ENCODE assay signal across 8 cellular contexts in genomic region chr5:62256161-62257017, GRCh38. TPM values are rescaled to one million over a fixed set of nuclear protein-coding genes. Genes with fewer than 3 reads are reported as not detected.
DNase-seq lines count a peak whose midpoint lies in the region; ATAC-seq lines count a peak whose summit lies in the region.

No MANE protein-coding gene starts in this region.

- peak overlapping the region; percentile 67 for H3K4me3 Mint-ChIP-seq in activated T-cell treated with anti-CD3 and anti-CD28 coated beads, Interleukin-2, amount 50 U/mL, for 4 hours

- H3K4me1 Mint-ChIP-seq in activated T-cell treated with anti-CD3 and anti-CD28 coated beads, Interleukin-2, amount 50 U/mL, for 4 hours (ENCODE audit: low read depth) = peaks cover 69% of the 10 kb centered on the region

- ATAC-seq in HG03135 (IDR thresholded peaks at IDR 0.05; ENCODE audit: unreplicated experiment) (peak; percentile 49), sciatic nerve (peak; percentile 66)
- peak; percentile 79 for ATAC-seq in activated T-cell treated with anti-CD3 and anti-CD28 coated beads, Interleukin-2, amount 50 U/mL, for 4 hours

- peaks cover 14% of the 10 kb centered on the region for H3K9me3 Mint-ChIP-seq in activated T-cell treated with anti-CD3 and anti-CD28 coated beads, Interleukin-2, amount 50 U/mL, for 4 hours

- H3K36me3 Mint-ChIP-seq in activated T-cell treated with anti-CD3 and anti-CD28 coated beads, Interleukin-2, amount 50 U/mL, for 4 hours (ENCODE audit: insufficient read depth) = peaks cover 1% of the 10 kb centered on the region

- H3K27me3 Mint-ChIP-seq in activated T-cell treated with anti-CD3 and anti-CD28 coated beads, Interleukin-2, amount 50 U/mL, for 4 hours (ENCODE audit: low read depth) = no peaks in the 10 kb centered on the region

- peak in 4 of 6 experiments; percentile 1 to 85 (median 73) for DNase-seq in stimulated activated naive CD4-positive, alpha-beta T cell (lab: John Stamatoyannopoulos, UW)
- DNase-seq in stimulated activated naive CD4-positive, alpha-beta T cell treated with Interleukin-2 at 50 U/mL for 16 hours (lab: John Stamatoyannopoulos, UW) = no peak
- no peak for DNase-seq in activated T-cell treated with anti-CD3 and anti-CD28 coated beads, Interleukin-2, amount 50 U/mL, for 4 hours
- DNase-seq in sciatic nerve (ENCODE audit: low spot score) (no peak), posterior vena cava (ENCODE audit: low spot score) (no peak), NCI-H446 treated with DMSO at 0.1 percent for 48 hours (lab: John Stamatoyannopoulos, UW) (no peak)
- no peak for DNase-seq in activated CD4-positive, CD25-positive, alpha-beta regulatory T cell (lab: John Stamatoyannopoulos, UW)

- intact Hi-C loops in sciatic nerve (cut with DNase I) = no loop called here
- intact Hi-C loops in posterior vena cava (cut with DNase I) = no loop called here

RNA-seq across cellular contexts. Expression of gene KIF2A, which starts 49.6 kb away (rescaled TPM):
- 100 to 1,000 TPM; 103 to 125 (median 125) TPM for total RNA-seq in activated T-cell treated with anti-CD3 and anti-CD28 coated beads, Interleukin-2, amount 50 U/mL, for 4 hours
- 54.4 TPM for total RNA-seq in sciatic nerve
- 10 to 100 TPM; 32.3 to 40.2 TPM for total RNA-seq in posterior vena cava

Comparison
In these comparisons a context has a peak if more than half of its experiments do, and no peak if none do; other contexts are left out.
1. DNase-seq: peak in stimulated activated naive CD4-positive, alpha-beta T cell (4 of 6); none in stimulated activated naive CD4-positive, alpha-beta T cell treated with Interleukin-2 at 50 U/mL for 16 hours (single experiment), activated T-cell treated with anti-CD3 and anti-CD28 coated beads, Interleukin-2, amount 50 U/mL, for 4 hours (single experiment), sciatic nerve (single experiment), posterior vena cava (single experiment), NCI-H446 treated with DMSO at 0.1 percent for 48 hours (single experiment) and activated CD4-positive, CD25-positive, alpha-beta regulatory T cell (0 of 4).
2. Peak in every context shown above with its lines, with median percentiles within 50 percentile points of each other: ATAC-seq.